9 cellular contexts compared by ENCODE assay signal in the genomic region with DNA sequence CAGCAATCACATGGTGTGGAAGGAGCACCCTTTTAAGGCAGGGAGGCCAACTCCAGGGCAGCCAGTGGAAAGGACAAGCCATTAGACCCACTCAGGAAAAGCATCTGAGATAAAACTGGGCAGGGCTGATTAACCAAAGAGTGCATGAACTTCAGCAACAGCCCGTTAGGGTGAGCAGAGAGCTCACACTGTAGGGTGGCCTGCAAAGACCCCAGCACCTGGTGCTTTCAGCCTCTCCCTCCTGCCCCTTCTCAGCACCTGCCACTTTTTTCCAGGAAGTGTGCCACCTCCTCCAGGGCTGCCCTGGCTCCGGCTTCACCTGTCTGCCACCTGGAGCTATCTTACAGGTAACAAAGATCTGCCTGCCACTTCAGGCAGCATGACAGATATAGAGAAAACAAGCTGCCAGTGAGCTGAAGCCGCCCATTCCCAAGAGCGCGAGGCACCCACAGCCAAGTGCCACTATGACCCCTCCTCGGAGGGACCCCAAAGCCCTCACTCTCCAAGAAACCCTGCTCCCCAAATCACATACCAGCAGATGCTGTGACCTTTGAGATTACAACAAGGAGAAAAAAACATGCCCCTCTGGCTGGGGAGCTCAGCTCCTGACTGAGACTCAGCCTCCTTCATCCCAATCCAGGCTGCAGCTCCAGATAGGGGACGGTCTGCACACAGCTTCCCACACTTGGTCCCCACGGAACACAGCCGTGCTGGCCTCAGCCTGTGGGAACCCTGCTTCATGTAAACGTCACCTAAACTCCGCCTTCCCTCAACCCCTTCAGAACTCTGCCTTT.
A peak's percentile ranks its signal among the peaks of the same experiment; 100 is the strongest.
DNase-seq lines count a peak whose midpoint lies in the region; ATAC-seq and TF ChIP-seq lines count a peak whose summit lies in the region.
"Had no signal": no experiment of that assay in that cellular context is flagged by ENCODE, and none has a peak within 500 bp of the region (broad histone marks: within the 10 kb centered on the region; RNA-seq: fewer than 3 reads in every experiment).

No MANE protein-coding gene starts in this region.

- H3K36me3 ChIP-seq in H7 (replicated peaks; ENCODE audit: control insufficient read depth, insufficient read depth, low read length) (peaks cover 2% of the 10 kb centered on the region), lower lobe of right lung (peaks cover 37% of the 10 kb centered on the region)
- H3K36me3 ChIP-seq: uterus had no signal

- H3K4me1 ChIP-seq in lower lobe of right lung = peaks cover 26% of the 10 kb centered on the region
- H3K4me1 ChIP-seq: uterus had no signal

- ATAC-seq in lower lobe of right lung (no peak), GM19452 (IDR thresholded peaks at IDR 0.05; ENCODE audit: unreplicated experiment) (no peak), HG02623 (IDR thresholded peaks at IDR 0.05; ENCODE audit: unreplicated experiment) (no peak)

- H3K4me3 ChIP-seq in H7 (ENCODE audit: insufficient read depth, low read depth, low read length) (no peak overlapping the region), lower lobe of right lung (no peak overlapping the region)
- H3K4me3 ChIP-seq: uterus had no signal

- intact Hi-C loops in lower lobe of right lung (cut with DNase I) = no loop called here

- H3K27ac ChIP-seq in lower lobe of right lung = peak overlapping the region; percentile 70
- H3K27ac ChIP-seq: uterus had no signal

- no peaks in the 10 kb centered on the region for H3K9me3 ChIP-seq in lower lobe of right lung
- H3K9me3 ChIP-seq: uterus had no signal

- DNase-seq in DMS79 (lab: John Stamatoyannopoulos, UW) = peak; percentile 64
- peak; percentile 33 for DNase-seq in H7
- peak; percentile 75 for DNase-seq in NCI-H69 (lab: John Stamatoyannopoulos, UW)
- no peak for DNase-seq in lower lobe of right lung
- no peak for DNase-seq in kidney glomerular epithelial cell (lab: John Stamatoyannopoulos, UW)
- DNase-seq in GM19240 (ENCODE audit: insufficient read length, low spot score) = no peak

- no peak for TF ChIP-seq CTCF in lower lobe of right lung (IDR thresholded peaks at IDR 0.05)

- H3K27me3 ChIP-seq in H7 (ENCODE audit: control insufficient read depth, insufficient read depth, low read length) = no peaks in the 10 kb centered on the region
- no peaks in the 10 kb centered on the region for H3K27me3 ChIP-seq in lower lobe of right lung (ENCODE audit: low read depth)
- H3K27me3 ChIP-seq: uterus had no signal

Comparison
In these comparisons a context has a peak if more than half of its experiments do, and no peak if none do; other contexts are left out.
1. DNase-seq: peak in DMS79 (single experiment), H7 (single experiment) and NCI-H69 (single experiment); none in lower lobe of right lung (single experiment), kidney glomerular epithelial cell (single experiment) and GM19240 (single experiment).